In the genomic region with DNA sequence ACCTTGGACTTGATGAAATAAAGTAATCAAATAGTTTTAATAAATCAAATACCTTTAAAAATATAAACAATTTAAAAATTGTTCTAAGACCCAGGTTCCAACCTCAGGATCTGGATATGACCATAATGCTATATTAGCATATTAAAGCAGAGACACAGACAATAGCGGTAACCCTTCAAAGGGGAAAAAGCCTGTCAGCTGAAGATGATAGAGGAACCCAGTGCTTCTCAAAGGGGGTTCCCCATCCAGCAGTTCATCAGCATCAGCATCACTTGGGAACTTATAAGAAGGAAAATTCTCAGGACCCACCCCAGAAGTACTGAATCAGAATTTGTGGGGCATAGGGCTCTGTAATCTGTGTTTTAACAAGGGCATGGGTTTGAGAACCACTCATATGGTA, we compare ENCODE assay signal across 1 cellular context.
TF ChIP-seq lines count a peak whose summit lies in the region.

No MANE protein-coding gene starts in this region.

TF ChIP-seq in A549, 52 proteins besides CTCF, POLR2A, EP300 and RAD21 (continued from another document):
- TF ChIP-seq, protein P1, sequence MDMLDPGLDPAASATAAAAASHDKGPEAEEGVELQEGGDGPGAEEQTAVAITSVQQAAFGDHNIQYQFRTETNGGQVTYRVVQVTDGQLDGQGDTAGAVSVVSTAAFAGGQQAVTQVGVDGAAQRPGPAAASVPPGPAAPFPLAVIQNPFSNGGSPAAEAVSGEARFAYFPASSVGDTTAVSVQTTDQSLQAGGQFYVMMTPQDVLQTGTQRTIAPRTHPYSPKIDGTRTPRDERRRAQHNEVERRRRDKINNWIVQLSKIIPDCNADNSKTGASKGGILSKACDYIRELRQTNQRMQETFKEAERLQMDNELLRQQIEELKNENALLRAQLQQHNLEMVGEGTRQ (IDR thresholded peaks at IDR 0.05), result no peak
- TF ChIP-seq HEYL (CRISPR knock-in tag; IDR thresholded peaks at IDR 0.05), result no peak
- no peak for TF ChIP-seq RFX5 (IDR thresholded peaks at IDR 0.05)
- TF ChIP-seq MAFK (IDR thresholded peaks at IDR 0.05; ENCODE audit: partially characterized antibody), result no peak
- TF ChIP-seq HOXB5 (CRISPR knock-in tag; IDR thresholded peaks at IDR 0.05), result no peak
- TF ChIP-seq EHMT2 (IDR thresholded peaks at IDR 0.05; ENCODE audit: low read depth), result no peak
- TF ChIP-seq BHLHE40 (IDR thresholded peaks at IDR 0.05; ENCODE audit: low read depth, low read length), result no peak
- TF ChIP-seq, protein P2, sequence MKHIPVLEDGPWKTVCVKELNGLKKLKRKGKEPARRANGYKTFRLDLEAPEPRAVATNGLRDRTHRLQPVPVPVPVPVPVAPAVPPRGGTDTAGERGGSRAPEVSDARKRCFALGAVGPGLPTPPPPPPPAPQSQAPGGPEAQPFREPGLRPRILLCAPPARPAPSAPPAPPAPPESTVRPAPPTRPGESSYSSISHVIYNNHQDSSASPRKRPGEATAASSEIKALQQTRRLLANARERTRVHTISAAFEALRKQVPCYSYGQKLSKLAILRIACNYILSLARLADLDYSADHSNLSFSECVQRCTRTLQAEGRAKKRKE (CRISPR knock-in tag; IDR thresholded peaks at IDR 0.05; ENCODE audit: low read depth), result no peak
- TF ChIP-seq FOXS1 (CRISPR knock-in tag; IDR thresholded peaks at IDR 0.05), result no peak
- no peak for TF ChIP-seq TFCP2L1 (CRISPR knock-in tag; IDR thresholded peaks at IDR 0.05)
